In the genomic region with DNA sequence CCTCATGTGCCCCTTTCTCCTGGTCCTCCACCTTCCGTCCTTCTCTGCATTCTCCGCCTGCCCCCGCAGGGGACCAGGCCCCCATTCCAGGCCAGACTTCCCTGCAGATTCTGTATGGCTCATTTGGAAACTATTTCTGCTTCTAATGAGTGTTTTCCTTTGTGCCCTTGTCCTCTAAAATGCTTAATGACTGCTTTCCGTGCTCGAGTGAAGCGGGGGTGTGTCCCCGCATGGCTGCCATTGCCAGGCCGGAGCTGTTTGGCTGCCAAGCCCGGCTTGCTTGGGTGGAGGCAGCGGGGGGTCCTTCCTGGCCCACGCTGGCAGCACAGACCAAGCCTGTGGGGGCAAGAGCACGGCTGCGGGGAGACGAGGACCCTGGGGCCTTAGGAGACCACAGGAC, we compare ENCODE assay signal across 11 cellular contexts.
DNase-seq lines count a peak whose midpoint lies in the region; ATAC-seq and TF ChIP-seq lines count a peak whose summit lies in the region.
"Had no signal": no experiment of that assay in that cellular context is flagged by ENCODE, and none has a peak within 500 bp of the region (broad histone marks: within the 10 kb centered on the region; RNA-seq: fewer than 3 reads in every experiment).

No MANE protein-coding gene starts in this region.

- TF ChIP-seq CTCF in astrocyte of the cerebellum (IDR thresholded peaks at IDR 0.05; ENCODE audit: low read depth, low read length, missing control alignments), result no peak
- TF ChIP-seq CTCF in transverse colon (IDR thresholded peaks at IDR 0.05), result no peak

- 78% methylated on average over 14 of the region's 14 CpGs; no CpG with 5 or more reads in 1 of the 2 donors for WGBS in transverse colon (ENCODE audit: low coverage in 1 of 2), 2 donors

- ATAC-seq in HG03159 (IDR thresholded peaks at IDR 0.05; ENCODE audit: unreplicated experiment), result no peak

- H3K27ac ChIP-seq in transverse colon, result peak overlapping the region; percentile 29 to 67 (median 38)

- no peak for TF ChIP-seq EP300 in transverse colon (IDR thresholded peaks at IDR 0.05; ENCODE audit: low read depth)

- intact Hi-C loops in transverse colon (cut with DNase I; ENCODE audit: low total_unique reads), result no loop called here

- no peaks in the 10 kb centered on the region for H3K36me3 ChIP-seq in transverse colon

- H3K4me1 ChIP-seq in transverse colon, result peaks cover 4 to 15% (median 8%) of the 10 kb centered on the region in 4 donors

- H3K4me3 ChIP-seq in astrocyte of the cerebellum (ENCODE audit: low read depth, low read length), result no peak overlapping the region
- H3K4me3 ChIP-seq in transverse colon, result no peak overlapping the region

- DNase-seq in NCI-H1436 (lab: John Stamatoyannopoulos, UW), result peak; percentile 28
- no peak for DNase-seq in NCI-H1436 treated with DMSO at 0.1 percent for 48 hours (lab: John Stamatoyannopoulos, UW)
- DNase-seq in astrocyte of the cerebellum (ENCODE audit: low read depth), result peak; percentile 45
- DNase-seq in kidney glomerular epithelial cell (lab: John Stamatoyannopoulos, UW), result peak; percentile 60
- DNase-seq in transverse colon, result no peak
- DNase-seq in effector CD8-positive, alpha-beta T cell (lab: John Stamatoyannopoulos, UW), result no peak
- no peak for DNase-seq in NCI-H510A (lab: John Stamatoyannopoulos, UW)
- DNase-seq: 8988T; central memory CD4-positive, alpha-beta T cell; stimulated activated CD8-positive, alpha-beta memory T cell treated with anti-CD3 and anti-CD28 coated beads, Interleukin-4, amount 100 ng/mL, for 48 hours had no signal

- no peaks in the 10 kb centered on the region for H3K27me3 ChIP-seq in transverse colon

- no peak for TF ChIP-seq POLR2A in transverse colon (IDR thresholded peaks at IDR 0.05)

- no peaks in the 10 kb centered on the region for H3K9me3 ChIP-seq in transverse colon

- in situ Hi-C loops in astrocyte of the cerebellum (cut with HindIII; ENCODE audit: low sequenced_read_pairs) (no loop called here), transverse colon (cut with MboI; ENCODE audit: low pct_ligation_motif_present in 1 of 4, low pct_unique_long_range_greater_than_20kb in 1 of 4, low sequenced_read_pairs in 3 of 4) (no loop called here)

Comparison
In these comparisons a context has a peak if more than half of its experiments do, and no peak if none do; other contexts are left out.
1. DNase-seq: peak in NCI-H1436 (single experiment), astrocyte of the cerebellum (single experiment) and kidney glomerular epithelial cell (single experiment); none in NCI-H1436 treated with DMSO at 0.1 percent for 48 hours (single experiment), transverse colon (single experiment), effector CD8-positive, alpha-beta T cell (single experiment) and NCI-H510A (single experiment).